Comparison of ENCODE assay signal across 24 cellular contexts in the genomic region with DNA sequence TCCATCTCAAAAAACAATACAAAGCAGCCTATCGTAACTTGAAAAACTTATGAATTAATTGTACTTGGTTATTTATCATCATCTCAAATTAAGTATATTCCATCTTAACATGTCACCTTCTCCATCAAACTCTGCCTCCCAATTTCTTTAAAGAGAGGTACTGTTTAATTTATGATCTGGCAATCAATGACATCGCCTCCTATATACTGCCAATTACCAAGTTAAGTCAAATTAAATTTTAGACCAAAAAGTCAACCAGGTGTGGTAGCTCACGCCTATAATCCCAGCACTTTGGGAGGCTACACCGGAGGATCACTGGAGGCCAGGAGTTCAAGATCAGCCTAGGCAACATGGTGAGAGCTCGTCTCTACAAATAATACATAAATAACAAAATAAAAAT.
"Had no signal": no experiment of that assay in that cellular context is flagged by ENCODE, and none has a peak within 500 bp of the region (broad histone marks: within the 10 kb centered on the region; RNA-seq: fewer than 3 reads in every experiment).

No MANE protein-coding gene starts in this region.

- H3K27ac ChIP-seq: colonic mucosa, esophagus squamous epithelium, gastrocnemius medialis, heart right ventricle, left lung, lower lobe of right lung had no signal

- H3K4me3 ChIP-seq: colonic mucosa, esophagus squamous epithelium, gastrocnemius medialis, heart right ventricle, left lung, lower lobe of right lung, mucosa of descending colon had no signal

- ATAC-seq: effector memory CD8-positive, alpha-beta T cell; esophagus mucosa; gastrocnemius medialis; heart right ventricle; left cardiac atrium; left lung; left ventricle myocardium superior; lower lobe of right lung; mucosa of descending colon had no signal

- DNase-seq: colonic mucosa; cortex of kidney; effector CD8-positive, alpha-beta T cell; effector memory CD8-positive, alpha-beta T cell; endodermal cell; erythroblast; esophagus squamous epithelium; foreskin fibroblast; foreskin melanocyte; gastrocnemius medialis; glutamatergic neuron; head of caudate nucleus; heart right ventricle; hippocampal formation; left cardiac atrium; left lung; left ventricle myocardium superior; lower lobe of right lung; mesenchymal stem cell; mucosa of descending colon had no signal

- H3K9me3 ChIP-seq: colonic mucosa, esophagus squamous epithelium, gastrocnemius medialis, heart right ventricle, left lung, lower lobe of right lung, mucosa of descending colon had no signal

- H3K27me3 ChIP-seq: colonic mucosa, esophagus squamous epithelium, gastrocnemius medialis, heart right ventricle, left lung had no signal

- FAIRE-seq: endometrium, islet of Langerhans, keratinocyte had no signal

- H3K4me1 ChIP-seq: colonic mucosa had no signal
